ENCODE assay signal across 2 cellular contexts in the genomic region with DNA sequence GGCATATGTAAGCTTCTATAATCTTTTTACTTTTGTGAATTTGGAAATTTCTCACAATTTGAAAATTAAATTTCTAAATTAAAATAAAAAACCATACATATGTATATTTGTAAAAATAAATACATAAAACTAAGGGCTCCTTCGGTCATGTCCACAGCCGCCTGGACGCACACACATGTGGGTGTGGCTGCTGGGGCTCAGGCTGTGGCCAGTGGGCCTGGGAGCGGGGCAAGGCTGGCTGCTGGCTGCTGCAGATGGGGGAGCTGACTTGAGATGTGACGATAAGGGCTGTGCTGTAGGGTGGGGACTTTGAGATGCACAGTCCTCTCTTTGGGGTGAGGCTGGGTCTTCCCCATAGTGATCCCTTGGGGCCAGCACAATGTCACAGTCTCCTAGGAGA.
TF ChIP-seq lines count a peak whose summit lies in the region.

No MANE protein-coding gene starts in this region.

TF ChIP-seq in HepG2, 621 proteins besides CTCF, POLR2A, EP300 and RAD21:
- TF ChIP-seq KAT2B (IDR thresholded peaks at IDR 0.05; ENCODE audit: borderline replicate concordance, low read depth, low read length), result no peak
- TF ChIP-seq RBM22 (optimal IDR thresholded peaks at IDR 0.05; ENCODE audit: low read length), result peak; percentile 50
TF ChIP-seq in HepG2: peak in this region for 1.

TF ChIP-seq in GM12878, 131 proteins besides CTCF, POLR2A, EP300 and RAD21:
- TF ChIP-seq YBX1 (IDR thresholded peaks at IDR 0.05) (no peak), SMAD1 (IDR thresholded peaks at IDR 0.05; ENCODE audit: low read depth, partially characterized antibody) (no peak), IRF4 (IDR thresholded peaks at IDR 0.05; ENCODE audit: low read depth, low read length) (no peak), STAT3 (IDR thresholded peaks at IDR 0.05; ENCODE audit: low read depth, low read length) (no peak), NBN (IDR thresholded peaks at IDR 0.05) (no peak), MTA2 (IDR thresholded peaks at IDR 0.05; ENCODE audit: low read depth) (no peak), E2F4 (IDR thresholded peaks at IDR 0.05; ENCODE audit: low read depth, low read length) (no peak), HCFC1 (IDR thresholded peaks at IDR 0.05; ENCODE audit: low read length) (no peak), ZSCAN29 (IDR thresholded peaks at IDR 0.05) (no peak), BACH1 (IDR thresholded peaks at IDR 0.05; ENCODE audit: borderline replicate concordance) (no peak), ATF7 (IDR thresholded peaks at IDR 0.05; ENCODE audit: low read depth) (no peak), CHD4 (IDR thresholded peaks at IDR 0.05) (no peak), HDAC6 (IDR thresholded peaks at IDR 0.05; ENCODE audit: unreplicated experiment) (no peak), ZNF384 (IDR thresholded peaks at IDR 0.05; ENCODE audit: borderline replicate concordance, low read depth, low read length) (no peak), ZNF622 (IDR thresholded peaks at IDR 0.05) (no peak), POLR2AphosphoS2 (IDR thresholded peaks at IDR 0.05; ENCODE audit: low read depth, low read length) (no peak), MEF2A (IDR thresholded peaks at IDR 0.05; ENCODE audit: insufficient read depth, low read depth, low read length) (no peak), CBFB (IDR thresholded peaks at IDR 0.05; ENCODE audit: low read depth) (no peak)
- TF ChIP-seq, protein P1, sequence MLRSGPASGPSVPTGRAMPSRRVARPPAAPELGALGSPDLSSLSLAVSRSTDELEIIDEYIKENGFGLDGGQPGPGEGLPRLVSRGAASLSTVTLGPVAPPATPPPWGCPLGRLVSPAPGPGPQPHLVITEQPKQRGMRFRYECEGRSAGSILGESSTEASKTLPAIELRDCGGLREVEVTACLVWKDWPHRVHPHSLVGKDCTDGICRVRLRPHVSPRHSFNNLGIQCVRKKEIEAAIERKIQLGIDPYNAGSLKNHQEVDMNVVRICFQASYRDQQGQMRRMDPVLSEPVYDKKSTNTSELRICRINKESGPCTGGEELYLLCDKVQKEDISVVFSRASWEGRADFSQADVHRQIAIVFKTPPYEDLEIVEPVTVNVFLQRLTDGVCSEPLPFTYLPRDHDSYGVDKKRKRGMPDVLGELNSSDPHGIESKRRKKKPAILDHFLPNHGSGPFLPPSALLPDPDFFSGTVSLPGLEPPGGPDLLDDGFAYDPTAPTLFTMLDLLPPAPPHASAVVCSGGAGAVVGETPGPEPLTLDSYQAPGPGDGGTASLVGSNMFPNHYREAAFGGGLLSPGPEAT (IDR thresholded peaks at IDR 0.05; ENCODE audit: low read depth), result no peak
- TF ChIP-seq, protein P2, sequence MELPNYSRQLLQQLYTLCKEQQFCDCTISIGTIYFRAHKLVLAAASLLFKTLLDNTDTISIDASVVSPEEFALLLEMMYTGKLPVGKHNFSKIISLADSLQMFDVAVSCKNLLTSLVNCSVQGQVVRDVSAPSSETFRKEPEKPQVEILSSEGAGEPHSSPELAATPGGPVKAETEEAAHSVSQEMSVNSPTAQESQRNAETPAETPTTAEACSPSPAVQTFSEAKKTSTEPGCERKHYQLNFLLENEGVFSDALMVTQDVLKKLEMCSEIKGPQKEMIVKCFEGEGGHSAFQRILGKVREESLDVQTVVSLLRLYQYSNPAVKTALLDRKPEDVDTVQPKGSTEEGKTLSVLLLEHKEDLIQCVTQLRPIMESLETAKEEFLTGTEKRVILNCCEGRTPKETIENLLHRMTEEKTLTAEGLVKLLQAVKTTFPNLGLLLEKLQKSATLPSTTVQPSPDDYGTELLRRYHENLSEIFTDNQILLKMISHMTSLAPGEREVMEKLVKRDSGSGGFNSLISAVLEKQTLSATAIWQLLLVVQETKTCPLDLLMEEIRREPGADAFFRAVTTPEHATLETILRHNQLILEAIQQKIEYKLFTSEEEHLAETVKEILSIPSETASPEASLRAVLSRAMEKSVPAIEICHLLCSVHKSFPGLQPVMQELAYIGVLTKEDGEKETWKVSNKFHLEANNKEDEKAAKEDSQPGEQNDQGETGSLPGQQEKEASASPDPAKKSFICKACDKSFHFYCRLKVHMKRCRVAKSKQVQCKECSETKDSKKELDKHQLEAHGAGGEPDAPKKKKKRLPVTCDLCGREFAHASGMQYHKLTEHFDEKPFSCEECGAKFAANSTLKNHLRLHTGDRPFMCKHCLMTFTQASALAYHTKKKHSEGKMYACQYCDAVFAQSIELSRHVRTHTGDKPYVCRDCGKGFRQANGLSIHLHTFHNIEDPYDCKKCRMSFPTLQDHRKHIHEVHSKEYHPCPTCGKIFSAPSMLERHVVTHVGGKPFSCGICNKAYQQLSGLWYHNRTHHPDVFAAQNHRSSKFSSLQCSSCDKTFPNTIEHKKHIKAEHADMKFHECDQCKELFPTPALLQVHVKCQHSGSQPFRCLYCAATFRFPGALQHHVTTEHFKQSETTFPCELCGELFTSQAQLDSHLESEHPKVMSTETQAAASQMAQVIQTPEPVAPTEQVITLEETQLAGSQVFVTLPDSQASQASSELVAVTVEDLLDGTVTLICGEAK (IDR thresholded peaks at IDR 0.05; ENCODE audit: borderline replicate concordance), result no peak
